In genomic region chr2:68769586-68770270, GRCh38 we compare ENCODE assay signal across 12 cellular contexts. TPM values are rescaled to one million over a fixed set of nuclear protein-coding genes. Genes with fewer than 3 reads are reported as not detected.
DNase-seq lines count a peak whose midpoint lies in the region; ATAC-seq, FAIRE-seq and TF ChIP-seq lines count a peak whose summit lies in the region.
"Had no signal": no experiment of that assay in that cellular context is flagged by ENCODE, and none has a peak within 500 bp of the region (broad histone marks: within the 10 kb centered on the region; RNA-seq: fewer than 3 reads in every experiment).

No MANE protein-coding gene starts in this region.

- no peaks in the 10 kb centered on the region for H3K9me3 ChIP-seq in BLaER1 treated with 17β-estradiol and CSF1 and Interleukin-3, amounts not matched to agents 10 nM and 100 nM (replicated peaks in 1 of 11)
- H3K9me3 ChIP-seq in mesenchymal stem cell (ENCODE audit: control insufficient read depth, low read length) (no peaks in the 10 kb centered on the region), pancreas (no peaks in the 10 kb centered on the region), testis (no peaks in the 10 kb centered on the region), kidney (ENCODE audit: control insufficient read depth in 1 of 2, low read length in 2 of 2) (no peaks in the 10 kb centered on the region)

- no peak for ATAC-seq in activated naive CD8-positive, alpha-beta T cell treated with anti-CD3 and anti-CD28 coated beads, Interleukin-2, amount 10 ng/mL, durations not matched to agents 7 days and 5 days (ENCODE audit: low read depth)
- ATAC-seq in pancreas, result no peak
- ATAC-seq: esophagus mucosa had no signal

- TF ChIP-seq CTCF in pancreas (IDR thresholded peaks at IDR 0.05), result no peak
- no peak for TF ChIP-seq CTCF in testis (IDR thresholded peaks at IDR 0.05)
- no peak for TF ChIP-seq CTCF in kidney (IDR thresholded peaks at IDR 0.05; ENCODE audit: borderline replicate concordance, extremely low read depth, insufficient read depth)

- peaks cover 9% of the 10 kb centered on the region for H3K36me3 Mint-ChIP-seq in activated naive CD8-positive, alpha-beta T cell treated with anti-CD3 and anti-CD28 coated beads, Interleukin-2, amount 10 ng/mL, durations not matched to agents 7 days and 5 days

- H2BK5ac ChIP-seq in mesenchymal stem cell (ENCODE audit: low read depth, low read length, poor library complexity, severe bottlenecking), result no peak overlapping the region

- POLR2A ChIA-PET in activated naive CD8-positive, alpha-beta T cell treated with anti-CD3 and anti-CD28 coated beads, Interleukin-2, amount 10 ng/mL, durations not matched to agents 7 days and 5 days (lab: Charles Lee), result interaction anchor here (0.9 to 2.0 kb wide), 3 partner anchors 10 to 138 kb away, joined by 3 to 4 read pairs (median 3); no protein-coding TSS in a partner anchor

- no peaks in the 10 kb centered on the region; a peak in 1 of 22 replicates for H4K20me1 ChIP-seq in BLaER1 treated with 17β-estradiol and CSF1 and Interleukin-3, amounts not matched to agents 10 nM and 100 nM

- H3K4me3 Mint-ChIP-seq in activated naive CD8-positive, alpha-beta T cell treated with anti-CD3 and anti-CD28 coated beads, Interleukin-2, amount 10 ng/mL, durations not matched to agents 7 days and 5 days, result peak overlapping the region; percentile 67

- peaks cover 0 to 44% (median 4%) of the 10 kb centered on the region in 11 experiments; a peak in 7 of 22 replicates for H3K36me3 ChIP-seq in BLaER1 treated with 17β-estradiol and CSF1 and Interleukin-3, amounts not matched to agents 10 nM and 100 nM
- H3K36me3 ChIP-seq in mesenchymal stem cell (ENCODE audit: control insufficient read depth in 1 of 2, insufficient read depth in 2 of 2, low read depth in 1 of 2, low read length in 2 of 2) (peaks cover 0 to 2% of the 10 kb centered on the region in 2 experiments), pancreas (no peaks in the 10 kb centered on the region), testis (ENCODE audit: low read depth, missing control alignments) (no peaks in the 10 kb centered on the region), kidney (ENCODE audit: control insufficient read depth in 1 of 2, insufficient read depth in 2 of 2, low read length in 2 of 2) (no peaks in the 10 kb centered on the region)

- WGBS in mesenchymal stem cell, result 52% methylated on average over 6 of the region's 6 CpGs
- WGBS in pancreas, 2 donors, result 85 to 89% methylated on average over 6 of the region's 6 CpGs
- 89 to 94% methylated on average over 6 of the region's 6 CpGs for WGBS in testis, 2 donors

- H3K27ac Mint-ChIP-seq in activated naive CD8-positive, alpha-beta T cell treated with anti-CD3 and anti-CD28 coated beads, Interleukin-2, amount 10 ng/mL, durations not matched to agents 7 days and 5 days, result peak overlapping the region; percentile 97

- peak overlapping the region; percentile 3 to 77 for H3K4ac ChIP-seq in mesenchymal stem cell (ENCODE audit: low read depth in 1 of 2, low read length in 2 of 2)

- peak overlapping the region in 1 of 10 experiments; percentile 23; a peak in 1 of 20 replicates for H3K4me3 ChIP-seq in BLaER1 treated with 17β-estradiol and CSF1 and Interleukin-3, amounts not matched to agents 10 nM and 100 nM
- H3K4me3 ChIP-seq in mesenchymal stem cell (ENCODE audit: insufficient read depth in 1 of 2, low read depth in 1 of 2, low read length in 2 of 2) (no peak overlapping the region), pancreas (no peak overlapping the region), testis (no peak overlapping the region), kidney (ENCODE audit: low read length in 2 of 2) (no peak overlapping the region)

- H3K79me1 ChIP-seq in mesenchymal stem cell (replicated peaks; ENCODE audit: low read length, poor library complexity, severe bottlenecking), result no peaks in the 10 kb centered on the region

- peak overlapping the region; percentile 15 for H4K91ac ChIP-seq in mesenchymal stem cell (ENCODE audit: low read length)

- H3K27ac ChIP-seq in BLaER1 treated with 17β-estradiol and CSF1 and Interleukin-3, amounts not matched to agents 10 nM and 100 nM, result peak overlapping the region; percentile 68 to 97 (median 89)
- H3K27ac ChIP-seq in mesenchymal stem cell (ENCODE audit: low read length, poor library complexity, severe bottlenecking), result no peak overlapping the region
- peak overlapping the region in 1 of 4 donors; percentile 50 for H3K27ac ChIP-seq in pancreas
- peak overlapping the region in 1 of 2 donors; percentile 22 for H3K27ac ChIP-seq in testis
- peak overlapping the region in 1 of 2 donors; percentile 37 for H3K27ac ChIP-seq in kidney (ENCODE audit: low read depth in 2 of 2, low read length in 2 of 2)

- H2AK5ac ChIP-seq in mesenchymal stem cell (ENCODE audit: low read length, severe bottlenecking), result no peak overlapping the region

- H3K4me1 Mint-ChIP-seq in activated naive CD8-positive, alpha-beta T cell treated with anti-CD3 and anti-CD28 coated beads, Interleukin-2, amount 10 ng/mL, durations not matched to agents 7 days and 5 days, result peaks cover 87% of the 10 kb centered on the region

- peak overlapping the region; percentile 75 to 96 for H3K18ac ChIP-seq in mesenchymal stem cell (ENCODE audit: low read depth in 1 of 2, low read length in 2 of 2)

- peak overlapping the region in 10 of 11 experiments; percentile 7 to 82 (median 49); a peak in 16 of 22 replicates for H3K9ac ChIP-seq in BLaER1 treated with 17β-estradiol and CSF1 and Interleukin-3, amounts not matched to agents 10 nM and 100 nM
- H3K9ac ChIP-seq in mesenchymal stem cell (ENCODE audit: low read length) (no peak overlapping the region), kidney (ENCODE audit: low read length in 2 of 2) (no peak overlapping the region)

- H3K14ac ChIP-seq in mesenchymal stem cell (ENCODE audit: low read length in 2 of 2), result peak overlapping the region in 1 of 2 experiments; percentile 90

- H2AFZ ChIP-seq in mesenchymal stem cell (ENCODE audit: low read depth, low read length), result no peak overlapping the region

- TF ChIP-seq POLR2A in testis (IDR thresholded peaks at IDR 0.05), result no peak

- no peaks in the 10 kb centered on the region for H3K9me3 Mint-ChIP-seq in activated naive CD8-positive, alpha-beta T cell treated with anti-CD3 and anti-CD28 coated beads, Interleukin-2, amount 10 ng/mL, durations not matched to agents 7 days and 5 days

- H3K4me1 ChIP-seq in BLaER1 treated with 17β-estradiol and CSF1 and Interleukin-3, amounts not matched to agents 10 nM and 100 nM, result peaks cover 100% of the 10 kb centered on the region in 10 experiments
- H3K4me1 ChIP-seq in mesenchymal stem cell (ENCODE audit: control insufficient read depth, insufficient read depth, low read depth, low read length), result no peaks in the 10 kb centered on the region
- H3K4me1 ChIP-seq in pancreas, result peaks cover 4 to 11% (median 5%) of the 10 kb centered on the region in 3 donors
- H3K4me1 ChIP-seq in testis, result peaks cover 42% of the 10 kb centered on the region
- peaks cover 5 to 23% of the 10 kb centered on the region in 2 donors for H3K4me1 ChIP-seq in kidney (ENCODE audit: control insufficient read depth in 1 of 2, insufficient read depth in 1 of 2, low read depth in 1 of 2, low read length in 2 of 2)

- no peak overlapping the region for H2BK120ac ChIP-seq in mesenchymal stem cell (ENCODE audit: low read depth, low read length)

- peak overlapping the region; percentile 20 for H4K8ac ChIP-seq in mesenchymal stem cell (ENCODE audit: low read length)

- peak overlapping the region in 1 of 2 experiments; percentile 63 for H3K23ac ChIP-seq in mesenchymal stem cell (ENCODE audit: low read length in 2 of 2)

- FAIRE-seq in pancreas (lab: Jason Lieb, UNC) (no peak), kidney (lab: Jason Lieb, UNC) (no peak)
- FAIRE-seq: TTC549 had no signal

- H2BK12ac ChIP-seq in mesenchymal stem cell (ENCODE audit: low read length in 2 of 2), result peak overlapping the region; percentile 44 to 95

- H2BK15ac ChIP-seq in mesenchymal stem cell (ENCODE audit: low read depth, poor library complexity, severe bottlenecking), result no peak overlapping the region

- intact Hi-C loops in pancreas (cut with DNase I), result no loop called here
- intact Hi-C loops in testis (cut with DNase I; ENCODE audit: low total_unique reads), result no loop called here
- intact Hi-C loops in kidney (cut with DNase I), result no loop called here

- no peaks in the 10 kb centered on the region for H3K27me3 ChIP-seq in BLaER1 treated with 17β-estradiol and CSF1 and Interleukin-3, amounts not matched to agents 10 nM and 100 nM
- H3K27me3 ChIP-seq in mesenchymal stem cell (ENCODE audit: control insufficient read depth in 1 of 2, insufficient read depth in 1 of 2, low read length in 2 of 2) (peaks cover 0 to 6% of the 10 kb centered on the region in 2 experiments), pancreas (no peaks in the 10 kb centered on the region), testis (no peaks in the 10 kb centered on the region)

- peak overlapping the region; percentile 85 to 99 (median 96) for H3K4me2 ChIP-seq in BLaER1 treated with 17β-estradiol and CSF1 and Interleukin-3, amounts not matched to agents 10 nM and 100 nM
- no peak overlapping the region for H3K4me2 ChIP-seq in mesenchymal stem cell (ENCODE audit: low read length, poor library complexity, severe bottlenecking)

- no peaks in the 10 kb centered on the region for H3K27me3 Mint-ChIP-seq in activated naive CD8-positive, alpha-beta T cell treated with anti-CD3 and anti-CD28 coated beads, Interleukin-2, amount 10 ng/mL, durations not matched to agents 7 days and 5 days

- peak; percentile 50 for DNase-seq in HT1080 (ENCODE audit: low read depth)
- DNase-seq in activated naive CD8-positive, alpha-beta T cell treated with anti-CD3 and anti-CD28 coated beads, Interleukin-2, amount 10 ng/mL, durations not matched to agents 7 days and 5 days, result no peak
- peak; percentile 48 for DNase-seq in mesenchymal stem cell
- DNase-seq in pancreas, result no peak
- DNase-seq in cortex of kidney (lab: John Stamatoyannopoulos, UW), result no peak
- DNase-seq in testis, result no peak
- no peak for DNase-seq in kidney
- DNase-seq: kidney glomerular epithelial cell had no signal

RNA-seq across cellular contexts. Expression of gene ARHGAP25, which starts 35.1 kb away (rescaled TPM):
- not detected in 2 replicates for total RNA-seq in HT1080 (2014; rRNA removed; shearing (Covaris generic))
- polyA plus RNA-seq in HT1080 (2015; cell fraction: cytosol; rRNA removed), result 0.63 TPM in 1 of 2 replicates, not detected in the other
- polyA plus RNA-seq in HT1080 (2015; cell fraction: nucleus; rRNA removed), result not detected in 2 replicates
- 100 to 1,000 TPM; 109 to 117 TPM for total RNA-seq in activated naive CD8-positive, alpha-beta T cell treated with anti-CD3 and anti-CD28 coated beads, Interleukin-2, amount 10 ng/mL, durations not matched to agents 7 days and 5 days
- 0.62 TPM for polyA plus RNA-seq in mesenchymal stem cell (2013, experiment 1 of 2)
- polyA plus RNA-seq in mesenchymal stem cell (2013, experiment 2 of 2), result 0.45 TPM
- total RNA-seq in pancreas (1 to 10 TPM; 1.4 to 8.4 (median 2.0) TPM), testis (1 to 10 TPM; 6.2 to 6.7 TPM), kidney (20.4 TPM)
- polyA plus RNA-seq in pancreas (1 to 10 TPM; 1.4 to 3.6 TPM), testis (ENCODE audit: insufficient read depth, low read depth, low replicate concordance) (8.2 TPM), kidney (ENCODE audit: insufficient read depth, low read depth, low replicate concordance) (6.3 TPM)
- total RNA-seq: LHCN-M2 had no signal

Comparison
In these comparisons a context has a peak if more than half of its experiments do, and no peak if none do; other contexts are left out.
1. H3K9ac ChIP-seq: peak in BLaER1 treated with 17β-estradiol and CSF1 and Interleukin-3, amounts not matched to agents 10 nM and 100 nM (10 of 11); none in mesenchymal stem cell (single experiment) and kidney (0 of 2).
2. DNase-seq: peak in HT1080 (single experiment) and mesenchymal stem cell (single experiment); none in activated naive CD8-positive, alpha-beta T cell treated with anti-CD3 and anti-CD28 coated beads, Interleukin-2, amount 10 ng/mL, durations not matched to agents 7 days and 5 days (single experiment), pancreas (0 of 6), cortex of kidney (single experiment), testis (single experiment) and kidney (single experiment).